In the genomic region with DNA sequence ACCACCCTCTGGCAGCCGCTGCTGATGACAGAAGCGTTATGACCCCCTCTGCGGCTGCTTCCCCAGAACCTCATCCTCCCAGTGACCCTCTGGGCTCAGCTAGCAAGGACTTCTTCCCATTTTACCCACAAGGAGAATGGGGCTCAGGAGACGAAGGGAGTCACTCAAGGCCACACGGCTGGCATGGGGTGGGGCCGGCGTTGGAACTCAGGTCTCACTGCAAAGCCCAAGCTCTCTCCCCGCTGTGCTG, we compare ENCODE assay signal across 1 cellular context.
TF ChIP-seq lines count a peak whose summit lies in the region.

No MANE protein-coding gene starts in this region.

TF ChIP-seq in HepG2, 621 proteins besides CTCF, POLR2A, EP300 and RAD21:
- TF ChIP-seq ZNF121 (CRISPR knock-in tag; IDR thresholded peaks at IDR 0.05), result no peak
- no peak for TF ChIP-seq GABPB1 (CRISPR knock-in tag; IDR thresholded peaks at IDR 0.05)
- TF ChIP-seq ZSCAN30 (CRISPR knock-in tag; IDR thresholded peaks at IDR 0.05), result no peak
- TF ChIP-seq ARNTL (CRISPR knock-in tag; IDR thresholded peaks at IDR 0.05), result no peak
- no peak for TF ChIP-seq MYC (CRISPR knock-in tag; IDR thresholded peaks at IDR 0.05; ENCODE audit: borderline replicate concordance)
- TF ChIP-seq, protein P1, sequence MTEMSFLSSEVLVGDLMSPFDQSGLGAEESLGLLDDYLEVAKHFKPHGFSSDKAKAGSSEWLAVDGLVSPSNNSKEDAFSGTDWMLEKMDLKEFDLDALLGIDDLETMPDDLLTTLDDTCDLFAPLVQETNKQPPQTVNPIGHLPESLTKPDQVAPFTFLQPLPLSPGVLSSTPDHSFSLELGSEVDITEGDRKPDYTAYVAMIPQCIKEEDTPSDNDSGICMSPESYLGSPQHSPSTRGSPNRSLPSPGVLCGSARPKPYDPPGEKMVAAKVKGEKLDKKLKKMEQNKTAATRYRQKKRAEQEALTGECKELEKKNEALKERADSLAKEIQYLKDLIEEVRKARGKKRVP (CRISPR knock-in tag; IDR thresholded peaks at IDR 0.05), result no peak
- no peak for TF ChIP-seq ZFP90 (CRISPR knock-in tag; IDR thresholded peaks at IDR 0.05; ENCODE audit: borderline replicate concordance)
- TF ChIP-seq ZKSCAN5 (CRISPR knock-in tag; IDR thresholded peaks at IDR 0.05), result no peak
- no peak for TF ChIP-seq ZNF746 (CRISPR knock-in tag; IDR thresholded peaks at IDR 0.05)
- no peak for TF ChIP-seq MEIS1 (CRISPR knock-in tag; IDR thresholded peaks at IDR 0.05; ENCODE audit: borderline replicate concordance)
- no peak for TF ChIP-seq ZNF841 (CRISPR knock-in tag; IDR thresholded peaks at IDR 0.05; ENCODE audit: borderline replicate concordance)
